Comparison of ENCODE assay signal across 18 cellular contexts in the genomic region with DNA sequence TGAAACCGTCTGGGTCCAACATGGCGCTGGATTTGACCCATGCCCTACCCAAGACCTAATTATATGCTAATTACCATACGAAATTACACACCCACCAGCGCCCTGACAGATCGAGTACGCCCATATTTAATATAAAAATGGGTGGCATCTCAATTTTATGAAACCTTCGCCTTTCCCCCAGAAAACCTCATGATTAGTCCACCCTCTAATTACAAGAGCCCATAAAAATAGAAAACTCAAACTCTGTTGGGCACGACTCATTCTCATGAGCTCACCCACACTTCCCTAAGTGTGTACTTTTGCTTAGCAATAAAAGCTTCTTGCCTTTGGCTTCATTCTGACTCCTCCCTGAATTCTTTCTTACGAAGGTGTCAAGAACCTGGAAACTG.
"Had no signal": no experiment of that assay in that cellular context is flagged by ENCODE, and none has a peak within 500 bp of the region (broad histone marks: within the 10 kb centered on the region; RNA-seq: fewer than 3 reads in every experiment).

No MANE protein-coding gene starts in this region.

- H3K36me3 Mint-ChIP-seq: activated CD4-positive, alpha-beta memory T cell treated with anti-CD3 and anti-CD28 coated beads for 36 hours; activated naive CD8-positive, alpha-beta T cell treated with anti-CD3 and anti-CD28 coated beads for 36 hours had no signal

- H3K4me3 ChIP-seq: dorsolateral prefrontal cortex, esophagus squamous epithelium, heart right ventricle, stomach, thoracic aorta had no signal

- DNase-seq: activated CD4-positive, alpha-beta memory T cell treated with anti-CD3 and anti-CD28 coated beads for 36 hours; activated CD4-positive, alpha-beta T cell treated with anti-CD3 and anti-CD28 coated beads for 1 hour; activated gamma-delta T cell treated with Interleukin-2 at 50 U/mL for 16 hours; activated naive CD8-positive, alpha-beta T cell treated with anti-CD3 and anti-CD28 coated beads for 36 hours; activated T-cell treated with anti-CD3 and anti-CD28 coated beads, Interleukin-2, amount 50 U/mL, for 72 hours; brain microvascular endothelial cell; dorsolateral prefrontal cortex; esophagus squamous epithelium; heart right ventricle; left ventricle myocardium superior; mesendoderm; stimulated activated CD4-positive, alpha-beta T cell treated with anti-CD3 and anti-CD28 coated beads, Interleukin-15, amount 100 ng/mL, for 24 hours; stimulated activated CD4-positive, alpha-beta T cell treated with anti-CD3 and anti-CD28 coated beads, Interleukin-4, amount 100 ng/mL, for 24 hours; stomach had no signal

- H3K36me3 ChIP-seq: brain microvascular endothelial cell, esophagus squamous epithelium, heart right ventricle, stomach, thoracic aorta had no signal

- ATAC-seq: activated T-cell treated with anti-CD3 and anti-CD28 coated beads, Interleukin-2, amount 50 U/mL, for 72 hours; heart right ventricle; left ventricle myocardium superior had no signal

- H3K27ac Mint-ChIP-seq: activated CD4-positive, alpha-beta memory T cell treated with anti-CD3 and anti-CD28 coated beads for 36 hours; activated naive CD8-positive, alpha-beta T cell treated with anti-CD3 and anti-CD28 coated beads for 36 hours; activated T-cell treated with anti-CD3 and anti-CD28 coated beads, Interleukin-2, amount 50 U/mL, for 72 hours had no signal

- H3K27ac ChIP-seq: brain microvascular endothelial cell, dorsolateral prefrontal cortex, esophagus squamous epithelium, foreskin keratinocyte, heart right ventricle, parathyroid adenoma, stomach, thoracic aorta had no signal

- H3K4me3 Mint-ChIP-seq: activated CD4-positive, alpha-beta memory T cell treated with anti-CD3 and anti-CD28 coated beads for 36 hours; activated naive CD8-positive, alpha-beta T cell treated with anti-CD3 and anti-CD28 coated beads for 36 hours; activated T-cell treated with anti-CD3 and anti-CD28 coated beads, Interleukin-2, amount 50 U/mL, for 72 hours; neural crest cell had no signal

- H3K9me3 ChIP-seq: esophagus squamous epithelium, heart right ventricle, stomach, thoracic aorta had no signal

- H3K27me3 ChIP-seq: brain microvascular endothelial cell, foreskin keratinocyte had no signal

- H3K9me3 Mint-ChIP-seq: activated CD4-positive, alpha-beta memory T cell treated with anti-CD3 and anti-CD28 coated beads for 36 hours; activated naive CD8-positive, alpha-beta T cell treated with anti-CD3 and anti-CD28 coated beads for 36 hours; activated T-cell treated with anti-CD3 and anti-CD28 coated beads, Interleukin-2, amount 50 U/mL, for 72 hours; neural crest cell had no signal

- H3K4me1 ChIP-seq: parathyroid adenoma had no signal
